Comparison of ENCODE assay signal across 1 cellular context in the genomic region with DNA sequence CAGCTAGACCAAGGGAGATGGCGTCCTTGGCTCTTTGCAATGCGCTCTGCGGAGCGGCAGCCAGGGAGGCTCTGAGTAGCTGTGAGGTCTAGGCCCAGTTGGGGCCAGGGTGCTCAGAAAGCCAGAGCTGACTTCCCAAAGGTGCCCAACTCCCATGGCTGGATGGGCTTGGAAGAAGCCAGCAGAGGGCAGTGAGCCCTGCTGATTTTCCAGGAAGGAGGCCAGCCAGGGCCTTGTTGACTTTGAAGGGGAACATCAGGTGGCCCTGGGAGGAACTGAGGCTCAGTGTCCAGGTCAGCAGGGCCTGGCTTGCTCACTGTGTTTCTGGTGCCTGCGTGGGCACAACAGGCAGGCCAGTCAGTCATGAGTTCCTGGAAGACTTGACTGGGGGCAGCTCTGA.
TF ChIP-seq lines count a peak whose summit lies in the region.

No MANE protein-coding gene starts in this region.

TF ChIP-seq in liver, 16 proteins besides CTCF, POLR2A, EP300 and RAD21 (continued from another document):
- no peak for TF ChIP-seq REST (IDR thresholded peaks at IDR 0.05)
- no peak for TF ChIP-seq JUND (IDR thresholded peaks at IDR 0.05)
